13 cellular contexts compared by ENCODE assay signal in genomic region chr16:16042076-16042475, GRCh38.
DNase-seq lines count a peak whose midpoint lies in the region; ATAC-seq and TF ChIP-seq lines count a peak whose summit lies in the region.
"Had no signal": no experiment of that assay in that cellular context is flagged by ENCODE, and none has a peak within 500 bp of the region (broad histone marks: within the 10 kb centered on the region; RNA-seq: fewer than 3 reads in every experiment).

No MANE protein-coding gene starts in this region.

- 88 to 92% methylated on average over 2 of the region's 2 CpGs for WGBS in body of pancreas, 2 donors

- H3K27ac ChIP-seq in body of pancreas = no peak overlapping the region
- H3K27ac ChIP-seq: pancreas had no signal

- no peak overlapping the region for H3K4me3 Mint-ChIP-seq in stimulated activated naive CD8-positive, alpha-beta T cell treated with anti-CD3 and anti-CD28 coated beads, Interleukin-15, amount 100 ng/mL, for 72 hours
- H3K4me3 Mint-ChIP-seq: activated B cell treated with CpG ODN at 0.5 μM for 24 hours, immature natural killer cell had no signal

- TF ChIP-seq CTCF in AG09309 (IDR thresholded peaks at IDR 0.05; ENCODE audit: control insufficient read depth, insufficient read depth, low read depth, low read length, missing control alignments) (no peak), body of pancreas (IDR thresholded peaks at IDR 0.05) (no peak)

- DNase-seq in AG09309 (ENCODE audit: low read depth) = peak; percentile 68
- DNase-seq in HUDEP-2 (lab: John Stamatoyannopoulos, UW; ENCODE audit: unreplicated experiment in 76 of 76) = peak in 73 of 76 experiments; percentile 10 to 93 (median 75)
- DNase-seq in body of pancreas = peak in 3 of 4 donors; percentile 42 to 56 (median 43)
- peak; percentile 75 for DNase-seq in inferior parietal cortex (ENCODE audit: extremely low spot score)
- DNase-seq in HK-2 (ENCODE audit: unreplicated experiment) = no peak
- no peak for DNase-seq in stimulated activated naive CD8-positive, alpha-beta T cell treated with anti-CD3 and anti-CD28 coated beads, Interleukin-15, amount 100 ng/mL, for 72 hours
- no peak for DNase-seq in GM19240 (ENCODE audit: insufficient read length, low spot score)
- DNase-seq: activated B cell treated with CpG ODN at 0.5 μM for 24 hours; effector CD4-positive, alpha-beta T cell; immature natural killer cell; pancreas had no signal

- no peak for TF ChIP-seq POLR2A in body of pancreas (IDR thresholded peaks at IDR 0.05)

- H3K27ac Mint-ChIP-seq in stimulated activated naive CD8-positive, alpha-beta T cell treated with anti-CD3 and anti-CD28 coated beads, Interleukin-15, amount 100 ng/mL, for 72 hours = no peak overlapping the region
- H3K27ac Mint-ChIP-seq: activated B cell treated with CpG ODN at 0.5 μM for 24 hours had no signal

- H3K9me3 ChIP-seq in body of pancreas = no peaks in the 10 kb centered on the region
- H3K9me3 ChIP-seq: Caco-2, pancreas had no signal

- H3K4me1 ChIP-seq in body of pancreas = no peaks in the 10 kb centered on the region
- H3K4me1 ChIP-seq: Caco-2, pancreas had no signal

- H3K36me3 ChIP-seq in body of pancreas (replicated peaks in 1 of 2; ENCODE audit: insufficient read depth in 1 of 2, low read depth in 2 of 2) = peaks cover 4 to 5% of the 10 kb centered on the region in 2 donors

- H3K4me3 ChIP-seq in AG09309 (ENCODE audit: control insufficient read depth, low read depth, low read length) (no peak overlapping the region), body of pancreas (no peak overlapping the region)
- H3K4me3 ChIP-seq: pancreas had no signal

- intact Hi-C loops in body of pancreas (cut with DNase I) = no loop called here

- no peak for ATAC-seq in body of pancreas
- ATAC-seq in stimulated activated naive CD8-positive, alpha-beta T cell treated with anti-CD3 and anti-CD28 coated beads, Interleukin-15, amount 100 ng/mL, for 72 hours = no peak
- no peak for ATAC-seq in HG02763 (IDR thresholded peaks at IDR 0.05; ENCODE audit: unreplicated experiment)

- peaks cover 15% of the 10 kb centered on the region for H3K4me1 Mint-ChIP-seq in stimulated activated naive CD8-positive, alpha-beta T cell treated with anti-CD3 and anti-CD28 coated beads, Interleukin-15, amount 100 ng/mL, for 72 hours

- H3K9me3 Mint-ChIP-seq in stimulated activated naive CD8-positive, alpha-beta T cell treated with anti-CD3 and anti-CD28 coated beads, Interleukin-15, amount 100 ng/mL, for 72 hours = no peaks in the 10 kb centered on the region
- H3K9me3 Mint-ChIP-seq: activated B cell treated with CpG ODN at 0.5 μM for 24 hours, immature natural killer cell had no signal

- H3K27me3 ChIP-seq in body of pancreas = no peaks in the 10 kb centered on the region
- H3K27me3 ChIP-seq: pancreas had no signal

- H3K27me3 Mint-ChIP-seq in stimulated activated naive CD8-positive, alpha-beta T cell treated with anti-CD3 and anti-CD28 coated beads, Interleukin-15, amount 100 ng/mL, for 72 hours = no peaks in the 10 kb centered on the region
- H3K27me3 Mint-ChIP-seq: activated B cell treated with CpG ODN at 0.5 μM for 24 hours had no signal

Comparison
In these comparisons a context has a peak if more than half of its experiments do, and no peak if none do; other contexts are left out.
1. DNase-seq: peak in AG09309 (single experiment), HUDEP-2 (73 of 76), body of pancreas (3 of 4) and inferior parietal cortex (single experiment); none in HK-2 (single experiment), stimulated activated naive CD8-positive, alpha-beta T cell treated with anti-CD3 and anti-CD28 coated beads, Interleukin-15, amount 100 ng/mL, for 72 hours (0 of 2) and GM19240 (single experiment).